ENCODE assay signal across 8 cellular contexts in the genomic region with DNA sequence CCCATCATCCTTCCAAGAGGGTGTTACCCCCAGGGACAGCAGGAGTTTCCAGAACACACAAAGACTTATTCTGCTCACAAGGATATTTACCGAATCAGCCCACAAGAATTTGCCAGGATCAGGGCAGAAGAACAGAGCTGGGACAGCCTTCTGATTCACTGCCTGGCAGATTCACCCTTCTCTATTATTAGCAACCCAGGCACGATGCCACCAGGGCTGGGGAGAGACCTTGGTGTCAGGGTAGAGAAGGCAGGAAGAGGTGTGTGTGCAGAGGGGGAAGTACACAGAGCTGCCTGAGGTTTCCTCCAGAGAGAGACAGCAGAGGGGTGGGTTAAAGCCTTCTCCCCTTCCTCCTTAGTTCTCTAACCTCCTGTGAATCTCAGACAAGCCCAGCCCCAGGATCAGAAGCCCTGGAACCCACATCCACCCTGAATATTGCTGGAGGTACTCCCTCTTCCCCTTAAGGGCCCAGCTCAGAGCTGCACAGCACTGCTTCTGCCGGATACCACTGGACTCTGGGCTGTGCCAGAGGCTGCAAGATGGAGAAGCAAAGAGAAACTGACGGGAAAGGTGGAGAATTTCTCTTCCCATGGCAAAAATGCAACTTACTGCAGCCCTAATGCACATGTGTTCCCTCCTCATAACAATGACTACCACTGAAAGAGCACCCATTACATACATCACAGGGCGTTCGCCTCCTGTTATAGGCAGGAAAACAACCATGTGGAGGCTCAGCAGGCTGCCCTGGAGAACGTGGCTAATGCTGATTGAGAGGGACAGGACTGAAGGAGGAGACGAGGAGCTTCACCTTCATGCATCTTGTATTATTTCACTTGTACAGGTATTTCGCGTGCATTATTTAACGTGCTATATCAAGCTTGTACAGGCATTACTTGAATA.
DNase-seq lines count a peak whose midpoint lies in the region; ATAC-seq and TF ChIP-seq lines count a peak whose summit lies in the region.

No MANE protein-coding gene starts in this region.

- intact Hi-C loops in CD4-positive, alpha-beta T cell (cut with DNase I, micrococcal nuclease), result loop anchor here (1.0 to 2.0 kb wide), 4 partner anchors 13 to 61 kb away; a partner anchor contains a TSS
- intact Hi-C loops in Right ventricle myocardium superior (cut with DNase I), result no loop called here

- DNase-seq in CD4-positive, alpha-beta T cell, result peak; percentile 59 to 84 (median 68)
- peak; percentile 89 for DNase-seq in RPMI7951 (ENCODE audit: low read depth)
- no peak for DNase-seq in activated naive CD8-positive, alpha-beta T cell treated with anti-CD3 and anti-CD28 coated beads, Interleukin-2, amount 10 ng/mL, durations not matched to agents 7 days and 5 days
- peak; percentile 90 for DNase-seq in Right ventricle myocardium superior
- DNase-seq in middle frontal gyrus (ENCODE audit: extremely low spot score, low spot score), result no peak
- no peak for DNase-seq in COLO668 (lab: John Stamatoyannopoulos, UW; ENCODE audit: unreplicated experiment)

- H3K27me3 ChIP-seq in CD4-positive, alpha-beta T cell (ENCODE audit: control insufficient read depth, insufficient read depth, low read length), result no peaks in the 10 kb centered on the region
- H3K27me3 ChIP-seq in skeletal muscle satellite cell (ENCODE audit: control insufficient read depth, insufficient read depth, low read length), result no peaks in the 10 kb centered on the region

- ATAC-seq in CD4-positive, alpha-beta T cell (ENCODE audit: poor library complexity), result peak; percentile 72
- ATAC-seq in HG02623 (IDR thresholded peaks at IDR 0.05; ENCODE audit: unreplicated experiment) (peak; percentile 33), Right ventricle myocardium superior (ENCODE audit: poor library complexity) (peak; percentile 74)
- peak; percentile 64 for ATAC-seq in activated naive CD8-positive, alpha-beta T cell treated with anti-CD3 and anti-CD28 coated beads, Interleukin-2, amount 10 ng/mL, durations not matched to agents 7 days and 5 days (ENCODE audit: low read depth)

- H3K36me3 ChIP-seq in skeletal muscle satellite cell (ENCODE audit: insufficient read depth, low read length), result no peaks in the 10 kb centered on the region

- H3K27ac Mint-ChIP-seq in CD4-positive, alpha-beta T cell, result peak overlapping the region; percentile 98
- H3K27ac Mint-ChIP-seq in activated naive CD8-positive, alpha-beta T cell treated with anti-CD3 and anti-CD28 coated beads, Interleukin-2, amount 10 ng/mL, durations not matched to agents 7 days and 5 days, result peak overlapping the region; percentile 89

- no peaks in the 10 kb centered on the region for H3K27me3 Mint-ChIP-seq in CD4-positive, alpha-beta T cell
- H3K27me3 Mint-ChIP-seq in activated naive CD8-positive, alpha-beta T cell treated with anti-CD3 and anti-CD28 coated beads, Interleukin-2, amount 10 ng/mL, durations not matched to agents 7 days and 5 days, result no peaks in the 10 kb centered on the region

- H3K9me3 ChIP-seq in CD4-positive, alpha-beta T cell (ENCODE audit: control insufficient read depth, low read length), result no peaks in the 10 kb centered on the region
- H3K9me3 ChIP-seq in skeletal muscle satellite cell (replicated peaks; ENCODE audit: low read length), result no peaks in the 10 kb centered on the region

- H3K4me3 ChIP-seq in skeletal muscle satellite cell (ENCODE audit: low read length), result no peak overlapping the region

- peak overlapping the region; percentile 38 for H3K4me2 ChIP-seq in skeletal muscle satellite cell (ENCODE audit: low read length)

- H3K4me1 ChIP-seq in skeletal muscle satellite cell (ENCODE audit: control insufficient read depth, insufficient read depth, low read length), result peaks cover 29% of the 10 kb centered on the region

- H3K27ac ChIP-seq in CD4-positive, alpha-beta T cell (ENCODE audit: low read depth, low read length), result peak overlapping the region; percentile 93

- no peak overlapping the region for H3K9ac ChIP-seq in skeletal muscle satellite cell (ENCODE audit: low read depth, low read length)

- peaks cover 98% of the 10 kb centered on the region for H3K4me1 Mint-ChIP-seq in CD4-positive, alpha-beta T cell (ENCODE audit: low read depth)
- peaks cover 80% of the 10 kb centered on the region for H3K4me1 Mint-ChIP-seq in activated naive CD8-positive, alpha-beta T cell treated with anti-CD3 and anti-CD28 coated beads, Interleukin-2, amount 10 ng/mL, durations not matched to agents 7 days and 5 days

- no peak for TF ChIP-seq CTCF in CD4-positive, alpha-beta T cell (IDR thresholded peaks at IDR 0.05)

- H3K4me3 Mint-ChIP-seq in CD4-positive, alpha-beta T cell, result peak overlapping the region; percentile 90
- peak overlapping the region; percentile 81 for H3K4me3 Mint-ChIP-seq in activated naive CD8-positive, alpha-beta T cell treated with anti-CD3 and anti-CD28 coated beads, Interleukin-2, amount 10 ng/mL, durations not matched to agents 7 days and 5 days

- no peaks in the 10 kb centered on the region for H3K9me3 Mint-ChIP-seq in CD4-positive, alpha-beta T cell
- no peaks in the 10 kb centered on the region for H3K9me3 Mint-ChIP-seq in activated naive CD8-positive, alpha-beta T cell treated with anti-CD3 and anti-CD28 coated beads, Interleukin-2, amount 10 ng/mL, durations not matched to agents 7 days and 5 days

- CTCF ChIA-PET in CD4-positive, alpha-beta T cell (lab: Charles Lee), result interaction anchor here (0.8 to 3.3 kb wide), 6 partner anchors 10 to 62 kb away, joined by 4 to 22 read pairs (median 5); a partner anchor contains a TSS

- POLR2A ChIA-PET in CD4-positive, alpha-beta T cell (lab: Charles Lee), result interaction anchor here (0.6 to 5.1 kb wide), 21 partner anchors 8 to 615 kb away, joined by 3 to 40 read pairs (median 4); a partner anchor contains a TSS
- POLR2A ChIA-PET in activated naive CD8-positive, alpha-beta T cell treated with anti-CD3 and anti-CD28 coated beads, Interleukin-2, amount 10 ng/mL, durations not matched to agents 7 days and 5 days (lab: Charles Lee), result interaction anchor here (0.6 to 2.7 kb wide), 8 partner anchors 10 to 53 kb away, joined by 3 to 20 read pairs (median 7); no protein-coding TSS in a partner anchor

- peaks cover 69% of the 10 kb centered on the region for H3K36me3 Mint-ChIP-seq in CD4-positive, alpha-beta T cell (ENCODE audit: low read depth)
- peaks cover 15% of the 10 kb centered on the region for H3K36me3 Mint-ChIP-seq in activated naive CD8-positive, alpha-beta T cell treated with anti-CD3 and anti-CD28 coated beads, Interleukin-2, amount 10 ng/mL, durations not matched to agents 7 days and 5 days

Comparison
In these comparisons a context has a peak if more than half of its experiments do, and no peak if none do; other contexts are left out.
1. DNase-seq: peak in CD4-positive, alpha-beta T cell (10 of 10), RPMI7951 (single experiment) and Right ventricle myocardium superior (single experiment); none in activated naive CD8-positive, alpha-beta T cell treated with anti-CD3 and anti-CD28 coated beads, Interleukin-2, amount 10 ng/mL, durations not matched to agents 7 days and 5 days (single experiment), middle frontal gyrus (single experiment) and COLO668 (single experiment).
2. Peak in every context shown above with its lines, with median percentiles within 50 percentile points of each other: ATAC-seq.